17 cellular contexts compared by ENCODE assay signal in the genomic region with DNA sequence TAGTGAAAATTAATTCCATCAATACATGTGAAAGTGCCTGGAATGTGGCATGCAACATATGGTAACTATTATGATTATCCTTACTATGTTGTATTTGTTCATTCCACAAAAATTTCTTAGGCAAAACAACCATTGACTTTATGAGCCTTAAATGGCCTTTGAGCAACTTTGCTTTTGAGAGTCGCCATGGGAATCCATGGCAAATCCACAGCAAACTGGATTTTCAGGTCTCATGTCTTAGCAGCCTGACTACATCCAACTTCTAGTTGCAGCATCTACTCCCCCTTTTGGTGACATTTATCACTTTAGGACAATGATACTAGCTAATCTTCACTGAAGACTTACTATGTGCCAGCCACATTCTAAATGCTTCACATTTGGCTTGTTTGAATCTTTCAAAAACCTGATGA. TPM values are rescaled to one million over a fixed set of nuclear protein-coding genes. Genes with fewer than 3 reads are reported as not detected.
DNase-seq lines count a peak whose midpoint lies in the region; ATAC-seq and TF ChIP-seq lines count a peak whose summit lies in the region.
"Had no signal": no experiment of that assay in that cellular context is flagged by ENCODE, and none has a peak within 500 bp of the region (broad histone marks: within the 10 kb centered on the region; RNA-seq: fewer than 3 reads in every experiment).

No MANE protein-coding gene starts in this region.

- H3K36me3 Mint-ChIP-seq in Caco-2 (ENCODE audit: insufficient read depth, unreplicated experiment), result no peaks in the 10 kb centered on the region
- H3K36me3 Mint-ChIP-seq: activated naive CD4-positive, alpha-beta T cell treated with anti-CD3 and anti-CD28 coated beads, Interleukin-2, amount 50 U/mL, for 24 hours had no signal

- POLR2A ChIA-PET in Caco-2 (lab: Charles Lee), result no interaction called here

- intact Hi-C loops in Caco-2 (cut with micrococcal nuclease; ENCODE audit: unreplicated experiment), result no loop called here

- ATAC-seq in HG02938 (IDR thresholded peaks at IDR 0.05; ENCODE audit: unreplicated experiment) (no peak), GM19324 (IDR thresholded peaks at IDR 0.05; ENCODE audit: low FRiP score, unreplicated experiment) (no peak)

- no peak overlapping the region for H4K91ac ChIP-seq in trophoblast cell (ENCODE audit: low read depth, low read length)

- H4K8ac ChIP-seq in trophoblast cell (ENCODE audit: low read depth, low read length), result no peak overlapping the region

- H3K27ac ChIP-seq in cingulate gyrus (ENCODE audit: low read depth, low read length) (peak overlapping the region; percentile 12), trophoblast cell (ENCODE audit: low read depth, low read length) (no peak overlapping the region)
- H3K27ac ChIP-seq: KMS-11, SJCRH30 had no signal

- peak overlapping the region; percentile 16 for H3K27ac Mint-ChIP-seq in Caco-2 (ENCODE audit: unreplicated experiment)
- H3K27ac Mint-ChIP-seq: activated naive CD4-positive, alpha-beta T cell treated with anti-CD3 and anti-CD28 coated beads, Interleukin-2, amount 50 U/mL, for 24 hours had no signal

- no peaks in the 10 kb centered on the region for H3K79me2 ChIP-seq in trophoblast cell (ENCODE audit: control insufficient read depth, insufficient read depth, low read length, poor library complexity)

- no peak overlapping the region for H2BK120ac ChIP-seq in trophoblast cell (ENCODE audit: insufficient read depth, low read length, poor library complexity)

- H3K9ac ChIP-seq in trophoblast cell (ENCODE audit: low read length), result no peak overlapping the region
- H3K9ac ChIP-seq: KMS-11 had no signal

- H3K4me1 ChIP-seq in Caco-2 (no peaks in the 10 kb centered on the region), trophoblast cell (ENCODE audit: control insufficient read depth in 1 of 2, insufficient read depth in 2 of 2, low read length in 2 of 2) (peaks cover 0 to 3% of the 10 kb centered on the region in 2 experiments)
- H3K4me1 ChIP-seq: SJCRH30 had no signal

- H3K14ac ChIP-seq in trophoblast cell (ENCODE audit: low read length), result no peak overlapping the region

- CTCF ChIA-PET in Caco-2 (lab: Charles Lee), result interaction anchor here (1.0 kb wide), 1 partner anchor 29 kb away, joined by 3 read pairs; no protein-coding TSS in a partner anchor

- H3K27me3 ChIP-seq in Caco-2 (replicated peaks; ENCODE audit: control insufficient read depth, insufficient read depth, low read length), result no peaks in the 10 kb centered on the region
- H3K27me3 ChIP-seq in trophoblast cell (ENCODE audit: insufficient read depth, low read length), result no peaks in the 10 kb centered on the region
- H3K27me3 ChIP-seq: SJCRH30 had no signal

- H4K12ac ChIP-seq in trophoblast cell (ENCODE audit: low read depth, low read length), result no peak overlapping the region

- no peaks in the 10 kb centered on the region for H3K27me3 Mint-ChIP-seq in Caco-2 (ENCODE audit: insufficient read depth, unreplicated experiment)
- H3K27me3 Mint-ChIP-seq: activated naive CD4-positive, alpha-beta T cell treated with anti-CD3 and anti-CD28 coated beads, Interleukin-2, amount 50 U/mL, for 24 hours had no signal

- H3K18ac ChIP-seq in trophoblast cell (ENCODE audit: low read length), result no peak overlapping the region

- no peak overlapping the region for H2BK12ac ChIP-seq in trophoblast cell (ENCODE audit: low read length)

- H3K36me3 ChIP-seq in Caco-2 (ENCODE audit: control insufficient read depth, insufficient read depth, low read length) (no peaks in the 10 kb centered on the region), trophoblast cell (ENCODE audit: control insufficient read depth in 1 of 2, insufficient read depth in 2 of 2, low read length in 2 of 2) (no peaks in the 10 kb centered on the region)
- H3K36me3 ChIP-seq: prostate gland, SJCRH30 had no signal

- H2BK5ac ChIP-seq in trophoblast cell (ENCODE audit: low read depth, low read length, poor library complexity), result no peak overlapping the region

- DNase-seq in Caco-2 (peak in 1 of 2 experiments; percentile 55), HT-29 (ENCODE audit: low spot score) (peak; percentile 46), trophoblast cell (peak; percentile 76 to 96), Ammon's horn (ENCODE audit: low spot score) (no peak), NCI-H510A (lab: John Stamatoyannopoulos, UW) (no peak)
- DNase-seq: kidney; NCI-H1930; SJCRH30; stimulated activated CD4-positive, alpha-beta T cell treated with anti-CD3 and anti-CD28 coated beads, Interleukin-2, amount 100 ng/mL, for 24 hours had no signal

- no peak overlapping the region for H3K4ac ChIP-seq in trophoblast cell (ENCODE audit: low read depth, low read length)

- H2AK5ac ChIP-seq in trophoblast cell (ENCODE audit: low read length), result no peak overlapping the region

- H3K4me3 ChIP-seq in Caco-2 (ENCODE audit: low read depth, low read length) (no peak overlapping the region), trophoblast cell (ENCODE audit: low read depth, low read length) (no peak overlapping the region)
- H3K4me3 ChIP-seq: prostate gland, SJCRH30 had no signal

- no peaks in the 10 kb centered on the region for H3K9me3 Mint-ChIP-seq in Caco-2 (ENCODE audit: unreplicated experiment)
- H3K9me3 Mint-ChIP-seq: activated naive CD4-positive, alpha-beta T cell treated with anti-CD3 and anti-CD28 coated beads, Interleukin-2, amount 50 U/mL, for 24 hours had no signal

- BruUV-seq in Caco-2 (replicated peaks; lab: Mats Ljungman, UMichigan), result no TSS peak

- H3K79me1 ChIP-seq in trophoblast cell (ENCODE audit: low read length), result no peaks in the 10 kb centered on the region

- no peak overlapping the region for H3K4me2 ChIP-seq in trophoblast cell (ENCODE audit: low read length)
- H3K4me2 ChIP-seq: KMS-11 had no signal

- H3K9me3 ChIP-seq in Caco-2, result no peaks in the 10 kb centered on the region
- no peaks in the 10 kb centered on the region for H3K9me3 ChIP-seq in trophoblast cell (ENCODE audit: insufficient read depth, low read depth, low read length)
- H3K9me3 ChIP-seq: prostate gland, SJCRH30 had no signal

- H3K4me3 Mint-ChIP-seq in Caco-2 (ENCODE audit: unreplicated experiment), result no peak overlapping the region
- H3K4me3 Mint-ChIP-seq: activated naive CD4-positive, alpha-beta T cell treated with anti-CD3 and anti-CD28 coated beads, Interleukin-2, amount 50 U/mL, for 24 hours; CD4-positive, CD25-positive, alpha-beta regulatory T cell; central memory CD8-positive, alpha-beta T cell had no signal

- H3K4me1 Mint-ChIP-seq in Caco-2 (ENCODE audit: low read depth, unreplicated experiment), result no peaks in the 10 kb centered on the region
- H3K4me1 Mint-ChIP-seq: central memory CD8-positive, alpha-beta T cell had no signal

- H3K23ac ChIP-seq in trophoblast cell (ENCODE audit: low read length), result no peak overlapping the region

- H2AFZ ChIP-seq in trophoblast cell (ENCODE audit: insufficient read depth, low read length, poor library complexity), result no peak overlapping the region

- TF ChIP-seq CTCF in Caco-2 (IDR thresholded peaks at IDR 0.05; ENCODE audit: insufficient read depth in 1 of 2, low read depth in 1 of 2, low read length in 1 of 2, severe bottlenecking in 1 of 2, unreplicated experiment in 1 of 2), result peak in 1 of 2 experiments; percentile 21

- no CpG with 5 or more reads among the region's 1 CpG for WGBS in trophoblast cell (ENCODE audit: extremely low coverage, insufficient coverage, insufficient read length)

RNA-seq across cellular contexts. Expression of a gene that starts 56.8 kb away (rescaled TPM):
- total RNA-seq in Caco-2 (2022), result 1.4 and 2.0 TPM in 2 replicates
- not detected in 2 replicates for total RNA-seq in HT-29 (2014; rRNA removed; shearing (Covaris generic))
- polyA plus RNA-seq in trophoblast cell (2013), result 2.4 and 2.6 TPM in 2 replicates
- total RNA-seq: CD4-positive, CD25-positive, alpha-beta regulatory T cell; SJCRH30 had no signal

Comparison
In these comparisons a context has a peak if more than half of its experiments do, and no peak if none do; other contexts are left out.
1. DNase-seq: peak in HT-29 (single experiment) and trophoblast cell (2 of 2); none in Ammon's horn (single experiment) and NCI-H510A (single experiment).